8 cellular contexts compared by ENCODE assay signal in genomic region chr3:161273589-161274218, GRCh38. TPM values are rescaled to one million over a fixed set of nuclear protein-coding genes. Genes with fewer than 3 reads are reported as not detected.
A peak's percentile ranks its signal among the peaks of the same experiment; 100 is the strongest.
DNase-seq lines count a peak whose midpoint lies in the region; ATAC-seq and TF ChIP-seq lines count a peak whose summit lies in the region.

No MANE protein-coding gene starts in this region.

- H3K27ac ChIP-seq in thoracic aorta, result no peak overlapping the region

- ATAC-seq in activated naive CD8-positive, alpha-beta T cell treated with anti-CD3 and anti-CD28 coated beads, Interleukin-2, amount 50 U/mL, for 24 hours, result no peak
- ATAC-seq in thoracic aorta (ENCODE audit: insufficient number of reproducible peaks, low FRiP score, low read depth), result no peak

- H3K9me3 Mint-ChIP-seq in activated naive CD8-positive, alpha-beta T cell treated with anti-CD3 and anti-CD28 coated beads, Interleukin-2, amount 50 U/mL, for 24 hours, result peaks cover 21% of the 10 kb centered on the region
- H3K9me3 Mint-ChIP-seq in activated naive CD8-positive, alpha-beta T cell treated with anti-CD3 and anti-CD28 coated beads for 36 hours, result peaks cover 14% of the 10 kb centered on the region

- H3K27me3 Mint-ChIP-seq in activated naive CD8-positive, alpha-beta T cell treated with anti-CD3 and anti-CD28 coated beads, Interleukin-2, amount 50 U/mL, for 24 hours, result no peaks in the 10 kb centered on the region
- H3K27me3 Mint-ChIP-seq in activated naive CD8-positive, alpha-beta T cell treated with anti-CD3 and anti-CD28 coated beads for 36 hours, result no peaks in the 10 kb centered on the region

- no peak overlapping the region for H3K4me3 Mint-ChIP-seq in activated naive CD8-positive, alpha-beta T cell treated with anti-CD3 and anti-CD28 coated beads, Interleukin-2, amount 50 U/mL, for 24 hours
- no peak overlapping the region for H3K4me3 Mint-ChIP-seq in activated naive CD8-positive, alpha-beta T cell treated with anti-CD3 and anti-CD28 coated beads for 36 hours

- peaks cover 6% of the 10 kb centered on the region for H3K36me3 ChIP-seq in thoracic aorta

- H3K4me1 ChIP-seq in thoracic aorta (ENCODE audit: control insufficient read depth in 1 of 2, low read depth in 2 of 2), result no peaks in the 10 kb centered on the region

- no peaks in the 10 kb centered on the region for H3K27me3 ChIP-seq in thoracic aorta (replicated peaks; ENCODE audit: insufficient read depth)

- DNase-seq in activated naive CD8-positive, alpha-beta T cell treated with anti-CD3 and anti-CD28 coated beads, Interleukin-2, amount 50 U/mL, for 24 hours, result peak; percentile 23
- DNase-seq in activated naive CD8-positive, alpha-beta T cell treated with anti-CD3 and anti-CD28 coated beads for 36 hours, result no peak
- DNase-seq in NCI-H128 (lab: John Stamatoyannopoulos, UW; ENCODE audit: unreplicated experiment), result peak; percentile 6
- DNase-seq in activated CD4-positive, alpha-beta T cell treated with anti-CD3 and anti-CD28 coated beads, Interleukin-2, amount 50 U/mL, for 48 hours, result peak; percentile 8 to 13
- peak; percentile 25 for DNase-seq in glomerular visceral epithelial cell (ENCODE audit: extremely low spot score)
- no peak for DNase-seq in thoracic aorta (ENCODE audit: low spot score)
- DNase-seq in HuH-7.5 (ENCODE audit: low spot score), result no peak
- DNase-seq in UCSD-AML1 (lab: John Stamatoyannopoulos, UW; ENCODE audit: unreplicated experiment), result no peak

- peaks cover 15% of the 10 kb centered on the region for H3K36me3 Mint-ChIP-seq in activated naive CD8-positive, alpha-beta T cell treated with anti-CD3 and anti-CD28 coated beads, Interleukin-2, amount 50 U/mL, for 24 hours (ENCODE audit: low read depth)
- H3K36me3 Mint-ChIP-seq in activated naive CD8-positive, alpha-beta T cell treated with anti-CD3 and anti-CD28 coated beads for 36 hours, result peaks cover 30% of the 10 kb centered on the region

- peak; percentile 64 for TF ChIP-seq CTCF in thoracic aorta (IDR thresholded peaks at IDR 0.05)

- no peak overlapping the region for H3K4me3 ChIP-seq in thoracic aorta

- H3K9me3 ChIP-seq in thoracic aorta, result peaks cover 3% of the 10 kb centered on the region

- H3K27ac Mint-ChIP-seq in activated naive CD8-positive, alpha-beta T cell treated with anti-CD3 and anti-CD28 coated beads, Interleukin-2, amount 50 U/mL, for 24 hours, result no peak overlapping the region
- H3K27ac Mint-ChIP-seq in activated naive CD8-positive, alpha-beta T cell treated with anti-CD3 and anti-CD28 coated beads for 36 hours, result no peak overlapping the region

- no peaks in the 10 kb centered on the region for H3K4me1 Mint-ChIP-seq in activated naive CD8-positive, alpha-beta T cell treated with anti-CD3 and anti-CD28 coated beads, Interleukin-2, amount 50 U/mL, for 24 hours
- no peaks in the 10 kb centered on the region for H3K4me1 Mint-ChIP-seq in activated naive CD8-positive, alpha-beta T cell treated with anti-CD3 and anti-CD28 coated beads for 36 hours

RNA-seq across cellular contexts. Expression of gene NMD3, which starts 52.6 kb away (rescaled TPM):
- 10 to 100 TPM; 89.3 to 97.7 TPM for total RNA-seq in activated naive CD8-positive, alpha-beta T cell treated with anti-CD3 and anti-CD28 coated beads for 36 hours
- 10 to 100 TPM; 41.2 to 48.8 TPM for total RNA-seq in thoracic aorta

Comparison
In these comparisons a context has a peak if more than half of its experiments do, and no peak if none do; other contexts are left out.
1. DNase-seq: peak in activated naive CD8-positive, alpha-beta T cell treated with anti-CD3 and anti-CD28 coated beads, Interleukin-2, amount 50 U/mL, for 24 hours (single experiment), NCI-H128 (single experiment), activated CD4-positive, alpha-beta T cell treated with anti-CD3 and anti-CD28 coated beads, Interleukin-2, amount 50 U/mL, for 48 hours (2 of 2) and glomerular visceral epithelial cell (single experiment); none in activated naive CD8-positive, alpha-beta T cell treated with anti-CD3 and anti-CD28 coated beads for 36 hours (single experiment), thoracic aorta (single experiment), HuH-7.5 (single experiment) and UCSD-AML1 (single experiment).